In genomic region chr19:399370-399769, GRCh38 we compare ENCODE assay signal across 19 cellular contexts. TPM values are rescaled to one million over a fixed set of nuclear protein-coding genes. Genes with fewer than 3 reads are reported as not detected.
DNase-seq lines count a peak whose midpoint lies in the region; ATAC-seq and TF ChIP-seq lines count a peak whose summit lies in the region.
"Had no signal": no experiment of that assay in that cellular context is flagged by ENCODE, and none has a peak within 500 bp of the region (broad histone marks: within the 10 kb centered on the region; RNA-seq: fewer than 3 reads in every experiment).

No MANE protein-coding gene starts in this region.

- H3K4me3 Mint-ChIP-seq in natural killer cell treated with Interleukin-12 subunit alpha and Interleukin-12 subunit beta and Interleukin-15 and Interleukin-18, amount 100 ng/mL, for 72 hours = no peak overlapping the region
- H3K4me3 Mint-ChIP-seq in natural killer cell = no peak overlapping the region
- H3K4me3 Mint-ChIP-seq: CD8-positive, alpha-beta T cell; GM23338; HFFc6 had no signal

- H3K23ac ChIP-seq in neuronal stem cell (ENCODE audit: low read depth, low read length, poor library complexity) = no peak overlapping the region

- H3K27ac Mint-ChIP-seq in natural killer cell treated with Interleukin-12 subunit alpha and Interleukin-12 subunit beta and Interleukin-15 and Interleukin-18, amount 100 ng/mL, for 72 hours = no peak overlapping the region
- no peak overlapping the region for H3K27ac Mint-ChIP-seq in natural killer cell
- H3K27ac Mint-ChIP-seq: CD8-positive, alpha-beta T cell; GM23338; HFFc6 had no signal

- H3K4me1 Mint-ChIP-seq in natural killer cell treated with Interleukin-12 subunit alpha and Interleukin-12 subunit beta and Interleukin-15 and Interleukin-18, amount 100 ng/mL, for 72 hours (ENCODE audit: low read depth in 2 of 2) = peaks cover 6 to 7% of the 10 kb centered on the region in 2 donors
- H3K4me1 Mint-ChIP-seq in natural killer cell = no peaks in the 10 kb centered on the region
- H3K4me1 Mint-ChIP-seq: GM23338 had no signal

- H3K79me1 ChIP-seq in neuronal stem cell (ENCODE audit: low read depth, low read length) = peaks cover 4% of the 10 kb centered on the region

- DNase-seq in natural killer cell treated with Interleukin-12 subunit alpha and Interleukin-12 subunit beta and Interleukin-15 and Interleukin-18, amount 100 ng/mL, for 72 hours (ENCODE audit: low spot score) = peak; percentile 41
- DNase-seq in natural killer cell = no peak
- DNase-seq in left lobe of liver (ENCODE audit: low spot score) = peak; percentile 35
- DNase-seq in neuronal stem cell (ENCODE audit: low spot score) = no peak
- DNase-seq in aorta = peak; percentile 25 to 63
- DNase-seq in NCI-H748 (lab: John Stamatoyannopoulos, UW; ENCODE audit: unreplicated experiment) = no peak
- no peak for DNase-seq in GF-D8 (lab: John Stamatoyannopoulos, UW)
- DNase-seq in colonic mucosa = no peak
- DNase-seq: 8988T; Calu3; CD8-positive, alpha-beta T cell; DMS53; DND-41; EL; HFFc6; IMR-90 had no signal

- H3K4me3 ChIP-seq in neuronal stem cell (ENCODE audit: low read length in 2 of 2) = no peak overlapping the region
- H3K4me3 ChIP-seq in aorta (ENCODE audit: low read length in 2 of 2) = no peak overlapping the region
- no peak overlapping the region for H3K4me3 ChIP-seq in colonic mucosa
- H3K4me3 ChIP-seq: BLaER1, GM23338 had no signal

- peaks cover 0 to 3% of the 10 kb centered on the region in 2 donors for H3K4me1 ChIP-seq in neuronal stem cell (ENCODE audit: control insufficient read depth in 2 of 2, insufficient read depth in 1 of 2, low read depth in 1 of 2, low read length in 2 of 2)
- no peaks in the 10 kb centered on the region for H3K4me1 ChIP-seq in aorta (ENCODE audit: control insufficient read depth in 1 of 2, insufficient read depth in 2 of 2, low read length in 2 of 2)
- H3K4me1 ChIP-seq in colonic mucosa = no peaks in the 10 kb centered on the region
- H3K4me1 ChIP-seq: BLaER1 had no signal

- TF ChIP-seq CTCF in natural killer cell (IDR thresholded peaks at IDR 0.05) = no peak
- TF ChIP-seq CTCF in colonic mucosa (IDR thresholded peaks at IDR 0.05) = no peak

- no peak for ATAC-seq in natural killer cell treated with Interleukin-12 subunit alpha and Interleukin-12 subunit beta and Interleukin-15 and Interleukin-18, amount 100 ng/mL, for 72 hours
- ATAC-seq in natural killer cell (no peak), left lobe of liver (no peak), aorta (ENCODE audit: low FRiP score) (no peak)
- ATAC-seq: CD8-positive, alpha-beta T cell; GM23338; HCT116 had no signal

- H4K8ac ChIP-seq in neuronal stem cell (ENCODE audit: low read depth, low read length) = no peak overlapping the region

- H2BK120ac ChIP-seq in neuronal stem cell (ENCODE audit: low read depth, low read length) = peak overlapping the region; percentile 61

- H3K14ac ChIP-seq in neuronal stem cell (ENCODE audit: low read length) = no peak overlapping the region

- H2BK5ac ChIP-seq in neuronal stem cell (ENCODE audit: low read length) = no peak overlapping the region

- no peak overlapping the region for H3K4ac ChIP-seq in neuronal stem cell (ENCODE audit: low read length)

- WGBS in neuronal stem cell (ENCODE audit: extremely low coverage in 2 of 2, insufficient read length in 2 of 2, insufficient replicate concordance in 1 of 2), 2 donors = no CpG with 5 or more reads among the region's 9 CpGs
- 84 to 87% methylated on average over 7 to 9 of the region's 9 CpGs for WGBS in aorta, 2 donors

- peaks cover 0 to 3% of the 10 kb centered on the region in 2 donors for H3K27me3 Mint-ChIP-seq in natural killer cell treated with Interleukin-12 subunit alpha and Interleukin-12 subunit beta and Interleukin-15 and Interleukin-18, amount 100 ng/mL, for 72 hours
- peaks cover 0 to 2% of the 10 kb centered on the region in 2 donors for H3K27me3 Mint-ChIP-seq in natural killer cell (ENCODE audit: low read depth in 2 of 2)

- H2AFZ ChIP-seq in neuronal stem cell (ENCODE audit: low read length) = no peak overlapping the region
- H2AFZ ChIP-seq: GM23338 had no signal

- no peaks in the 10 kb centered on the region for H3K27me3 ChIP-seq in neuronal stem cell (ENCODE audit: control insufficient read depth in 3 of 3, insufficient read depth in 3 of 3, low read depth in 1 of 3, low read length in 3 of 3)
- H3K27me3 ChIP-seq in aorta (ENCODE audit: control insufficient read depth in 1 of 2, insufficient read depth in 2 of 2, low read length in 1 of 2) = no peaks in the 10 kb centered on the region
- peaks cover 30% of the 10 kb centered on the region for H3K27me3 ChIP-seq in colonic mucosa
- H3K27me3 ChIP-seq: BLaER1 had no signal

- H2BK12ac ChIP-seq in neuronal stem cell (ENCODE audit: low read length) = no peak overlapping the region

- peaks cover 7% of the 10 kb centered on the region for H3K9me3 Mint-ChIP-seq in natural killer cell treated with Interleukin-12 subunit alpha and Interleukin-12 subunit beta and Interleukin-15 and Interleukin-18, amount 100 ng/mL, for 72 hours
- H3K9me3 Mint-ChIP-seq in natural killer cell = peaks cover 5 to 8% of the 10 kb centered on the region in 2 donors
- H3K9me3 Mint-ChIP-seq: CD8-positive, alpha-beta T cell had no signal

- H3K36me3 ChIP-seq in neuronal stem cell (replicated peaks in 1 of 2; ENCODE audit: control insufficient read depth in 2 of 2, insufficient read depth in 2 of 2, low read length in 2 of 2) (no peaks in the 10 kb centered on the region), aorta (ENCODE audit: control insufficient read depth in 1 of 2, insufficient read depth in 2 of 2, low read length in 1 of 2) (no peaks in the 10 kb centered on the region), colonic mucosa (no peaks in the 10 kb centered on the region)
- H3K36me3 ChIP-seq: BLaER1 had no signal

- H2BK15ac ChIP-seq in neuronal stem cell (ENCODE audit: low read length) = no peak overlapping the region

- no peak overlapping the region for H4K91ac ChIP-seq in neuronal stem cell (ENCODE audit: low read depth, low read length, poor library complexity)

- H3K4me2 ChIP-seq in neuronal stem cell (ENCODE audit: insufficient read depth, low read length, poor library complexity, severe bottlenecking) = no peak overlapping the region
- H3K4me2 ChIP-seq: BLaER1, GM23338 had no signal

- H3K9ac ChIP-seq in neuronal stem cell (ENCODE audit: low read depth, low read length, poor library complexity) (no peak overlapping the region), colonic mucosa (ENCODE audit: low read depth in 2 of 2, low read length in 2 of 2) (no peak overlapping the region)
- H3K9ac ChIP-seq: BLaER1 had no signal

- H3K27ac ChIP-seq in neuronal stem cell (replicated peaks; ENCODE audit: low read length) = no peak overlapping the region
- no peak overlapping the region for H3K27ac ChIP-seq in aorta (ENCODE audit: low read depth in 1 of 2, low read length in 2 of 2)
- H3K27ac ChIP-seq in colonic mucosa = no peak overlapping the region
- H3K27ac ChIP-seq: BLaER1 had no signal

- H2AK5ac ChIP-seq in neuronal stem cell (ENCODE audit: low read depth, low read length) = peak overlapping the region; percentile 40

- intact Hi-C loops in natural killer cell (cut with micrococcal nuclease) (no loop called here), aorta (cut with DNase I) (no loop called here), colonic mucosa (cut with DNase I) (no loop called here)

- peaks cover 4% of the 10 kb centered on the region for H3K36me3 Mint-ChIP-seq in natural killer cell treated with Interleukin-12 subunit alpha and Interleukin-12 subunit beta and Interleukin-15 and Interleukin-18, amount 100 ng/mL, for 72 hours
- H3K36me3 Mint-ChIP-seq in natural killer cell = no peaks in the 10 kb centered on the region
- H3K36me3 Mint-ChIP-seq: CD8-positive, alpha-beta T cell had no signal

- H3K9me3 ChIP-seq in neuronal stem cell (replicated peaks in 1 of 2; ENCODE audit: control insufficient read depth in 2 of 2, insufficient read depth in 1 of 2, low read depth in 1 of 2, low read length in 2 of 2) (peaks cover 0 to 5% of the 10 kb centered on the region in 2 donors), aorta (ENCODE audit: control insufficient read depth, low read length) (no peaks in the 10 kb centered on the region), colonic mucosa (no peaks in the 10 kb centered on the region)

- peak overlapping the region; percentile 52 for H3K18ac ChIP-seq in neuronal stem cell (ENCODE audit: low read length)

RNA-seq across cellular contexts. Expression of gene C2CD4C, which starts 9.6 kb away (rescaled TPM):
- total RNA-seq in natural killer cell treated with Interleukin-12 subunit alpha and Interleukin-12 subunit beta and Interleukin-15 and Interleukin-18, amount 100 ng/mL, for 72 hours = not detected
- total RNA-seq in natural killer cell = not detected
- 0.33 TPM for total RNA-seq in left lobe of liver
- polyA plus RNA-seq in neuronal stem cell (2013, experiment 1 of 2) = 13.6 TPM
- 12.7 TPM for polyA plus RNA-seq in neuronal stem cell (2013, experiment 2 of 2)
- total RNA-seq in aorta = 1 to 10 TPM in 1 of 2 donors, under 1 TPM in 1; 0.88 to 1.1 TPM
- polyA plus RNA-seq in aorta = not detected
- total RNA-seq in colonic mucosa = under 1 TPM; 0.52 to 0.96 TPM
- total RNA-seq: CD8-positive, alpha-beta T cell; HFFc6 had no signal

RNA-seq across cellular contexts. Expression of gene MIER2, which starts 54.8 kb away (rescaled TPM):
- total RNA-seq in natural killer cell treated with Interleukin-12 subunit alpha and Interleukin-12 subunit beta and Interleukin-15 and Interleukin-18, amount 100 ng/mL, for 72 hours = 10 to 100 TPM; 26.2 to 39.4 TPM
- 10 to 100 TPM; 14.8 to 17.7 (median 15.4) TPM for total RNA-seq in natural killer cell
- total RNA-seq in left lobe of liver = 4.6 TPM
- polyA plus RNA-seq in neuronal stem cell (2013, experiment 1 of 2) = 40.2 TPM
- polyA plus RNA-seq in neuronal stem cell (2013, experiment 2 of 2) = 41.0 TPM
- total RNA-seq in aorta = 10 to 100 TPM; 26.4 to 31.1 TPM
- polyA plus RNA-seq in aorta = 1 to 10 TPM; 3.3 to 9.1 TPM
- total RNA-seq in colonic mucosa = 10 to 100 TPM; 17.3 to 19.1 TPM

Comparison
In these comparisons a context has a peak if more than half of its experiments do, and no peak if none do; other contexts are left out.
1. DNase-seq: peak in natural killer cell treated with Interleukin-12 subunit alpha and Interleukin-12 subunit beta and Interleukin-15 and Interleukin-18, amount 100 ng/mL, for 72 hours (single experiment), left lobe of liver (single experiment) and aorta (2 of 2); none in natural killer cell (single experiment), neuronal stem cell (single experiment), NCI-H748 (single experiment), GF-D8 (single experiment) and colonic mucosa (single experiment).